ENCODE assay signal across 8 cellular contexts in the genomic region with DNA sequence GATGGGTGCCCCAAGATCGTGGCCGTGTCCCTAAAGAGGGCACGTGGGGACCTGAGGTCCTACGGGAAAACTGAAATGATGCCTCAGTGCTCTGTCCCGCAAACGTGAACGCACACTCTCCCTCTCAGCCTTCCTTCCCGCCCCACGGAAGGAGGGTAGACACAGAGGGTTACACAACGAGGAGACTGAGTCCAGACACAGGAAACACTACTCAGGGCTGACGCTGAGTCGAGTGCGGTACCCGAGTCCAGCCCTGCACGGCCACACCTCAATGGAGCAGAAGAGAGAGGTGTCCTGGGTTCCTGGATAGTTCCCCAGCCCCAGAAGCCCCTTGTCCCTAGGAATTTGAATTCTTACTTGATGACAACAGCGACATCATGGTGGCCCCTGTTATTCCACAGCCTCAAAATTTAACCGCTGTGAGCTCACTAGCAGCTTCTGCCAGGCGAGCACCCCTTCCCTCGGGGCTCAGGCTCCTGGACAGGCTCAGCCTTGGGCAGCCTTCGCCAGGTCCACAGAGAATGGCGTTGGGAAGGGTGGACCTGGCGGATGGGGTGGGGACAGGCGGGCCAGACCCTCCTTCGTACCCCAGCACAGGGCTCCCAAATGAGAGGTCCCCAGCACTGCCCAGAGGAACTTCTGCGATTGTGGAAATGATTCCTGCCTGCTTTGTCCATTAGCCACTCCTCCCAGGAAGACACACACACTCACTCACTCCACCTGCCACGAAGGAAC. TPM values are rescaled to one million over a fixed set of nuclear protein-coding genes. Genes with fewer than 3 reads are reported as not detected.
DNase-seq lines count a peak whose midpoint lies in the region; ATAC-seq and TF ChIP-seq lines count a peak whose summit lies in the region.

No MANE protein-coding gene starts in this region.

- no peak overlapping the region for H2BK120ac ChIP-seq in mesendoderm (ENCODE audit: low read depth, low read length)

- POLR2A ChIA-PET in HEK293 (lab: Yijun Ruan, JAX): interaction anchor here (2.2 to 3.8 kb wide), 2 partner anchors 14 to 19 kb away, joined by 15 to 46 read pairs; a partner anchor contains a TSS

- H3K18ac ChIP-seq in mesendoderm (ENCODE audit: low read length): no peak overlapping the region

- H3K36me3 Mint-ChIP-seq in T-helper 17 cell (ENCODE audit: low read depth): peaks cover 3% of the 10 kb centered on the region

- no peaks in the 10 kb centered on the region for H3K27me3 Mint-ChIP-seq in T-helper 17 cell

- H3K4me1 ChIP-seq in HEK293 (ENCODE audit: control insufficient read depth, insufficient read depth, low read length) (peaks cover 4% of the 10 kb centered on the region), colonic mucosa (peaks cover 30% of the 10 kb centered on the region), mesendoderm (ENCODE audit: control insufficient read depth, low read depth, low read length) (no peaks in the 10 kb centered on the region), upper lobe of left lung (peaks cover 52 to 86% (median 70%) of the 10 kb centered on the region in 4 donors)

- no peaks in the 10 kb centered on the region for H3K9me3 ChIP-seq in HEK293 (ENCODE audit: control insufficient read depth, insufficient read depth, low read depth, low read length)
- no peaks in the 10 kb centered on the region for H3K9me3 ChIP-seq in T-helper 17 cell (ENCODE audit: control insufficient read depth, low read length, poor library complexity, severe bottlenecking)
- H3K9me3 ChIP-seq in colonic mucosa: no peaks in the 10 kb centered on the region
- no peaks in the 10 kb centered on the region for H3K9me3 ChIP-seq in upper lobe of left lung

- no CpG with 5 or more reads among the region's 26 CpGs for WGBS in mesendoderm (ENCODE audit: extremely low coverage, insufficient coverage, low lambda C conversion rate)
- WGBS in upper lobe of left lung, 2 donors: 9 to 29% methylated on average over 17 to 26 of the region's 26 CpGs

- H3K79me2 ChIP-seq in mesendoderm (ENCODE audit: control insufficient read depth, insufficient read depth, low read length): no peaks in the 10 kb centered on the region

- H3K27ac Mint-ChIP-seq in T-helper 17 cell: peak overlapping the region; percentile 100

- TF ChIP-seq EP300 in upper lobe of left lung (IDR thresholded peaks at IDR 0.05): no peak

- H4K5ac ChIP-seq in mesendoderm (ENCODE audit: low read length): no peak overlapping the region

- CTCF ChIA-PET in HEK293 (lab: Yijun Ruan, JAX): interaction anchor here (0.6 to 3.8 kb wide), 6 partner anchors 10 to 482 kb away, joined by 3 to 34 read pairs (median 5); a partner anchor contains a TSS

- H3K27ac ChIP-seq in HEK293 (ENCODE audit: extremely low read depth, low read depth, low read length) (peak overlapping the region; percentile 60; the same call in 1 of the 2 replicates), colonic mucosa (peak overlapping the region; percentile 96), mesendoderm (ENCODE audit: low read depth, low read length) (no peak overlapping the region), upper lobe of left lung (peak overlapping the region; percentile 94 to 97 (median 96))

- H3K4me2 ChIP-seq in mesendoderm (ENCODE audit: low read length): peak overlapping the region; percentile 45

- H3K23ac ChIP-seq in mesendoderm (ENCODE audit: low read length): peak overlapping the region; percentile 66

- H3K4me1 Mint-ChIP-seq in T-helper 17 cell: peaks cover 48% of the 10 kb centered on the region

- no peaks in the 10 kb centered on the region for H3K79me1 ChIP-seq in mesendoderm (ENCODE audit: low read length)

- intact Hi-C loops in colonic mucosa (cut with DNase I): no loop called here

- peak overlapping the region; percentile 93 for H3K4me3 Mint-ChIP-seq in T-helper 17 cell

- H3K27me3 ChIP-seq in colonic mucosa (no peaks in the 10 kb centered on the region), mesendoderm (ENCODE audit: insufficient read depth, low read length, poor library complexity) (no peaks in the 10 kb centered on the region), upper lobe of left lung (no peaks in the 10 kb centered on the region)

- no peak overlapping the region for H3K4ac ChIP-seq in mesendoderm (ENCODE audit: low read depth, low read length)

- no peak overlapping the region for H4K8ac ChIP-seq in mesendoderm (ENCODE audit: low read depth, low read length)

- H3K9ac ChIP-seq in colonic mucosa (ENCODE audit: low read depth in 2 of 2, low read length in 2 of 2) (peak overlapping the region; percentile 61 to 89), mesendoderm (ENCODE audit: low read length) (no peak overlapping the region)

- H3K36me3 ChIP-seq in HEK293 (ENCODE audit: control insufficient read depth in 2 of 2, insufficient read depth in 1 of 2, low read length in 2 of 2) (peaks cover 0 to 19% of the 10 kb centered on the region in 2 experiments; a peak in 1 of 3 replicates), colonic mucosa (no peaks in the 10 kb centered on the region), mesendoderm (ENCODE audit: control insufficient read depth, insufficient read depth, low read length) (no peaks in the 10 kb centered on the region), upper lobe of left lung (peaks cover 0 to under 1% (median under 1%) of the 10 kb centered on the region in 4 donors)

- H2BK5ac ChIP-seq in mesendoderm (ENCODE audit: low read length): no peak overlapping the region

- peak overlapping the region; percentile 51 for H2AK5ac ChIP-seq in mesendoderm (ENCODE audit: low read length)

- H3K4me3 ChIP-seq in HEK293 (ENCODE audit: low read depth, low read length): peak overlapping the region; percentile 50
- peak overlapping the region; percentile 60 for H3K4me3 ChIP-seq in colonic mucosa
- H3K4me3 ChIP-seq in mesendoderm (ENCODE audit: low read length): no peak overlapping the region
- peak overlapping the region; percentile 70 to 89 (median 81) for H3K4me3 ChIP-seq in upper lobe of left lung

- TF ChIP-seq POLR2A in upper lobe of left lung (IDR thresholded peaks at IDR 0.05): peak in 1 of 4 donors; percentile 4

- peak overlapping the region; percentile 67 for H3K56ac ChIP-seq in mesendoderm (ENCODE audit: low read length)

- H2BK15ac ChIP-seq in mesendoderm (replicated peaks; ENCODE audit: low read depth): no peak overlapping the region

- no peak for TF ChIP-seq CTCF in HEK293 (tag by site-specific recombination; IDR thresholded peaks at IDR 0.05)
- TF ChIP-seq CTCF in colonic mucosa (IDR thresholded peaks at IDR 0.05): no peak
- TF ChIP-seq CTCF in upper lobe of left lung (IDR thresholded peaks at IDR 0.05): no peak

- ATAC-seq in T-helper 17 cell: no peak
- ATAC-seq in upper lobe of left lung (ENCODE audit: low FRiP score in 2 of 2): peak in 1 of 2 donors; percentile 20
- no peak for ATAC-seq in GM21576 (IDR thresholded peaks at IDR 0.05; ENCODE audit: unreplicated experiment)
- no peak for ATAC-seq in HG03342 (IDR thresholded peaks at IDR 0.05; ENCODE audit: unreplicated experiment)

- DNase-seq in T-helper 17 cell (peak in 1 of 3 donors; percentile 26), colonic mucosa (peak; percentile 48), mesendoderm (no peak), upper lobe of left lung (peak; percentile 34 to 53), Kasumi-1 (lab: John Stamatoyannopoulos, UW) (no peak)

TF ChIP-seq in HEK293, 187 proteins besides CTCF, POLR2A, EP300 and RAD21:
- no peak for TF ChIP-seq ZFP69B (tag by site-specific recombination; IDR thresholded peaks at IDR 0.05)
- TF ChIP-seq ZNF335 (tag by site-specific recombination; conservative IDR thresholded peaks at IDR 0.05): peak; percentile 92
- TF ChIP-seq ZBTB8A (tag by site-specific recombination; IDR thresholded peaks at IDR 0.05): 0 out of 2 replicates have a peak, but pooled peaks have one; percentile 58
- TF ChIP-seq ZBTB17 (tag by site-specific recombination; IDR thresholded peaks at IDR 0.05): no peak

RNA-seq across cellular contexts. Expression of a gene that starts 1.0 kb away (rescaled TPM):
- total RNA-seq in T-helper 17 cell (100 to 1,000 TPM; 111 to 130 TPM), colonic mucosa (100 to 1,000 TPM in 1 of 2 donors, 10 to 100 TPM in 1; 87.2 to 108 TPM), upper lobe of left lung (100 to 1,000 TPM in 5 of 6 donors, 10 to 100 TPM in 1; 71.0 to 264 (median 123) TPM)
- polyA plus RNA-seq in mesendoderm (2013, experiment 1 of 2): 5.8 TPM
- polyA plus RNA-seq in mesendoderm (2013, experiment 2 of 2): 5.3 TPM

RNA-seq across cellular contexts. Expression of a gene that starts 7.1 kb away (rescaled TPM):
- total RNA-seq in T-helper 17 cell: 10 to 100 TPM; 12.5 to 12.8 TPM
- 1 to 10 TPM; 3.9 to 5.3 TPM for total RNA-seq in colonic mucosa
- 1.6 TPM for polyA plus RNA-seq in mesendoderm (2013, experiment 1 of 2)
- polyA plus RNA-seq in mesendoderm (2013, experiment 2 of 2): 1.6 TPM
- 10 to 100 TPM in 1 of 6 donors, 1 to 10 TPM in 5; 3.2 to 30.4 (median 5.7) TPM for total RNA-seq in upper lobe of left lung

RNA-seq across cellular contexts. Expression of a gene that starts 9.5 kb away (rescaled TPM):
- total RNA-seq in T-helper 17 cell: 10 to 100 TPM; 34.6 to 42.6 TPM
- 10 to 100 TPM; 12.3 to 18.1 TPM for total RNA-seq in colonic mucosa
- 2.1 TPM for polyA plus RNA-seq in mesendoderm (2013, experiment 1 of 2)
- polyA plus RNA-seq in mesendoderm (2013, experiment 2 of 2): 1.9 TPM
- 10 to 100 TPM; 23.7 to 97.4 (median 26.9) TPM for total RNA-seq in upper lobe of left lung

RNA-seq across cellular contexts. Expression of a gene that starts 19.2 kb away (rescaled TPM):
- total RNA-seq in T-helper 17 cell (10 to 100 TPM; 64.2 to 82.9 TPM), colonic mucosa (10 to 100 TPM; 29.1 to 47.8 TPM), upper lobe of left lung (100 to 1,000 TPM in 1 of 6 donors, 10 to 100 TPM in 5; 35.3 to 118 (median 38.9) TPM)
- 11.8 TPM for polyA plus RNA-seq in mesendoderm (2013, experiment 1 of 2)
- 11.6 TPM for polyA plus RNA-seq in mesendoderm (2013, experiment 2 of 2)

RNA-seq across cellular contexts. Expression of a gene that starts 58.0 kb away (rescaled TPM):
- total RNA-seq in T-helper 17 cell (10 to 100 TPM in 1 of 2 donors, 1 to 10 TPM in 1; 5.4 to 14.4 TPM), colonic mucosa (10 to 100 TPM; 64.4 to 92.2 TPM), upper lobe of left lung (10 to 100 TPM in 1 of 6 donors, 1 to 10 TPM in 5; 1.9 to 14.7 (median 4.6) TPM)
- 0.10 TPM for polyA plus RNA-seq in mesendoderm (2013, experiment 1 of 2)
- 0.13 TPM for polyA plus RNA-seq in mesendoderm (2013, experiment 2 of 2)

Comparison
In these comparisons a context has a peak if more than half of its experiments do, and no peak if none do; other contexts are left out.
1. DNase-seq: peak in colonic mucosa (single experiment) and upper lobe of left lung (2 of 2); none in mesendoderm (single experiment) and Kasumi-1 (0 of 2).